Comparison of ENCODE assay signal across 15 cellular contexts in genomic region chr16:27333104-27333503, GRCh38. TPM values are rescaled to one million over a fixed set of nuclear protein-coding genes. Genes with fewer than 3 reads are reported as not detected.
DNase-seq lines count a peak whose midpoint lies in the region; ATAC-seq and TF ChIP-seq lines count a peak whose summit lies in the region.
"Had no signal": no experiment of that assay in that cellular context is flagged by ENCODE, and none has a peak within 500 bp of the region (broad histone marks: within the 10 kb centered on the region; RNA-seq: fewer than 3 reads in every experiment).

No MANE protein-coding gene starts in this region.

- POLR2A ChIA-PET in activated CD4-positive, alpha-beta T cell treated with anti-CD3 and anti-CD28 coated beads for 36 hours (lab: Charles Lee), result interaction anchor here (0.6 kb wide), 2 partner anchors 203 to 1181 kb away, joined by 3 to 14 read pairs; no protein-coding TSS in a partner anchor

- no peak for TF ChIP-seq POLR2A in gastroesophageal sphincter (IDR thresholded peaks at IDR 0.05)

- H3K4me3 Mint-ChIP-seq in activated CD4-positive, alpha-beta T cell treated with anti-CD3 and anti-CD28 coated beads for 36 hours, result no peak overlapping the region
- H3K4me3 Mint-ChIP-seq in stimulated activated naive B cell treated with anti-CD40 and anti-IgM and Interleukin-4, amounts not matched to agents 10 μg/mL and 1 μg/mL and 100 μg/mL, for 72 hours, result no peak overlapping the region
- H3K4me3 Mint-ChIP-seq: nephron progenitor cell had no signal

- peaks cover 74% of the 10 kb centered on the region for H3K4me1 Mint-ChIP-seq in activated CD4-positive, alpha-beta T cell treated with anti-CD3 and anti-CD28 coated beads for 36 hours
- H3K4me1 Mint-ChIP-seq in stimulated activated naive B cell treated with anti-CD40 and anti-IgM and Interleukin-4, amounts not matched to agents 10 μg/mL and 1 μg/mL and 100 μg/mL, for 72 hours, result peaks cover 48 to 83% of the 10 kb centered on the region in 2 donors
- H3K4me1 Mint-ChIP-seq: nephron progenitor cell had no signal

- H3K36me3 ChIP-seq in WERI-Rb-1 (peaks cover 20% of the 10 kb centered on the region), gastroesophageal sphincter (peaks cover 0 to 38% of the 10 kb centered on the region in 2 donors)

- no peaks in the 10 kb centered on the region for H3K27me3 ChIP-seq in WERI-Rb-1 (ENCODE audit: insufficient read depth, low read depth, severe bottlenecking)
- H3K27me3 ChIP-seq in gastroesophageal sphincter, result no peaks in the 10 kb centered on the region

- peak overlapping the region; percentile 39 for H3K27ac Mint-ChIP-seq in activated CD4-positive, alpha-beta T cell treated with anti-CD3 and anti-CD28 coated beads for 36 hours
- peak overlapping the region; percentile 86 for H3K27ac Mint-ChIP-seq in stimulated activated naive B cell treated with anti-CD40 and anti-IgM and Interleukin-4, amounts not matched to agents 10 μg/mL and 1 μg/mL and 100 μg/mL, for 72 hours
- H3K27ac Mint-ChIP-seq: nephron progenitor cell had no signal

- no peak for TF ChIP-seq EP300 in gastroesophageal sphincter (IDR thresholded peaks at IDR 0.05)

- intact Hi-C loops in activated CD4-positive, alpha-beta T cell treated with anti-CD3 and anti-CD28 coated beads for 36 hours (cut with DNase I, micrococcal nuclease), result no loop called here

- H3K9me3 ChIP-seq in WERI-Rb-1 (ENCODE audit: severe bottlenecking), result no peaks in the 10 kb centered on the region
- no peaks in the 10 kb centered on the region for H3K9me3 ChIP-seq in gastroesophageal sphincter

- no peak for ATAC-seq in activated CD4-positive, alpha-beta T cell treated with anti-CD3 and anti-CD28 coated beads for 36 hours
- ATAC-seq in gastroesophageal sphincter (no peak), GM18873 (IDR thresholded peaks at IDR 0.05; ENCODE audit: low FRiP score, unreplicated experiment) (no peak), GM21528 (IDR thresholded peaks at IDR 0.05; ENCODE audit: low FRiP score, unreplicated experiment) (no peak)
- ATAC-seq in stimulated activated naive B cell treated with anti-CD40 and anti-IgM and Interleukin-4, amounts not matched to agents 10 μg/mL and 1 μg/mL and 100 μg/mL, for 72 hours (replicated peaks), result no peak
- ATAC-seq: right cardiac atrium, Right ventricle myocardium inferior had no signal

- peak overlapping the region; percentile 78 for H3K27ac ChIP-seq in WERI-Rb-1
- peak overlapping the region; percentile 90 to 99 (median 98) for H3K27ac ChIP-seq in gastroesophageal sphincter

- no peak for DNase-seq in activated CD4-positive, alpha-beta T cell treated with anti-CD3 and anti-CD28 coated beads for 36 hours
- no peak for DNase-seq in activated CD4-positive, alpha-beta T cell treated with anti-CD3 and anti-CD28 coated beads for 48 hours
- DNase-seq in WERI-Rb-1 (no peak), RKO (ENCODE audit: low spot score) (no peak)
- DNase-seq in stimulated activated naive B cell treated with anti-CD40 and anti-IgM and Interleukin-4, amounts not matched to agents 10 μg/mL and 1 μg/mL and 100 μg/mL, for 72 hours, result no peak
- DNase-seq: activated T-cell treated with anti-CD3 and anti-CD28 coated beads, Interleukin-2, amount 50 U/mL, for 1 hour; amniotic stem cell; MM.1S; NCI-H187 treated with DMSO at 0.1 percent for 48 hours; nephron progenitor cell; right cardiac atrium had no signal

- WGBS in gastroesophageal sphincter (ENCODE audit: low coverage in 1 of 2), 2 donors, result 24 to 25% methylated on average over 1 to 4 of the region's 6 CpGs

- H3K9me3 Mint-ChIP-seq in activated CD4-positive, alpha-beta T cell treated with anti-CD3 and anti-CD28 coated beads for 36 hours (ENCODE audit: low read depth), result no peaks in the 10 kb centered on the region
- H3K9me3 Mint-ChIP-seq in stimulated activated naive B cell treated with anti-CD40 and anti-IgM and Interleukin-4, amounts not matched to agents 10 μg/mL and 1 μg/mL and 100 μg/mL, for 72 hours, result peaks cover 0 to 4% of the 10 kb centered on the region in 2 donors

- H3K4me3 ChIP-seq in WERI-Rb-1 (ENCODE audit: low read depth, low read length) (no peak overlapping the region), gastroesophageal sphincter (peak overlapping the region in 1 of 2 donors; percentile 27)

- no peak for TF ChIP-seq CTCF in WERI-Rb-1 (IDR thresholded peaks at IDR 0.05; ENCODE audit: low read depth, low read length)
- TF ChIP-seq CTCF in gastroesophageal sphincter (IDR thresholded peaks at IDR 0.05), result no peak

- H3K4me1 ChIP-seq in gastroesophageal sphincter, result peaks cover 15 to 100% (median 46%) of the 10 kb centered on the region in 3 donors

- H3K27me3 Mint-ChIP-seq in activated CD4-positive, alpha-beta T cell treated with anti-CD3 and anti-CD28 coated beads for 36 hours, result no peaks in the 10 kb centered on the region
- no peaks in the 10 kb centered on the region for H3K27me3 Mint-ChIP-seq in stimulated activated naive B cell treated with anti-CD40 and anti-IgM and Interleukin-4, amounts not matched to agents 10 μg/mL and 1 μg/mL and 100 μg/mL, for 72 hours

- peaks cover 85% of the 10 kb centered on the region for H3K36me3 Mint-ChIP-seq in activated CD4-positive, alpha-beta T cell treated with anti-CD3 and anti-CD28 coated beads for 36 hours (ENCODE audit: low read depth)
- H3K36me3 Mint-ChIP-seq in stimulated activated naive B cell treated with anti-CD40 and anti-IgM and Interleukin-4, amounts not matched to agents 10 μg/mL and 1 μg/mL and 100 μg/mL, for 72 hours, result peaks cover 58 to 82% of the 10 kb centered on the region in 2 donors

- CTCF ChIA-PET in activated CD4-positive, alpha-beta T cell treated with anti-CD3 and anti-CD28 coated beads for 36 hours (lab: Charles Lee), result interaction anchor here (0.9 kb wide), 1 partner anchor 16 kb away, joined by 3 read pairs; no protein-coding TSS in a partner anchor

RNA-seq across cellular contexts. Expression of gene IL4R, which starts 19.3 kb away (rescaled TPM):
- total RNA-seq in activated CD4-positive, alpha-beta T cell treated with anti-CD3 and anti-CD28 coated beads for 36 hours, result 100 to 1,000 TPM; 185 to 229 TPM
- 100 to 1,000 TPM in 2 of 4 donors, 10 to 100 TPM in 2; 72.3 to 212 (median 110) TPM for total RNA-seq in gastroesophageal sphincter
